In the genomic region with DNA sequence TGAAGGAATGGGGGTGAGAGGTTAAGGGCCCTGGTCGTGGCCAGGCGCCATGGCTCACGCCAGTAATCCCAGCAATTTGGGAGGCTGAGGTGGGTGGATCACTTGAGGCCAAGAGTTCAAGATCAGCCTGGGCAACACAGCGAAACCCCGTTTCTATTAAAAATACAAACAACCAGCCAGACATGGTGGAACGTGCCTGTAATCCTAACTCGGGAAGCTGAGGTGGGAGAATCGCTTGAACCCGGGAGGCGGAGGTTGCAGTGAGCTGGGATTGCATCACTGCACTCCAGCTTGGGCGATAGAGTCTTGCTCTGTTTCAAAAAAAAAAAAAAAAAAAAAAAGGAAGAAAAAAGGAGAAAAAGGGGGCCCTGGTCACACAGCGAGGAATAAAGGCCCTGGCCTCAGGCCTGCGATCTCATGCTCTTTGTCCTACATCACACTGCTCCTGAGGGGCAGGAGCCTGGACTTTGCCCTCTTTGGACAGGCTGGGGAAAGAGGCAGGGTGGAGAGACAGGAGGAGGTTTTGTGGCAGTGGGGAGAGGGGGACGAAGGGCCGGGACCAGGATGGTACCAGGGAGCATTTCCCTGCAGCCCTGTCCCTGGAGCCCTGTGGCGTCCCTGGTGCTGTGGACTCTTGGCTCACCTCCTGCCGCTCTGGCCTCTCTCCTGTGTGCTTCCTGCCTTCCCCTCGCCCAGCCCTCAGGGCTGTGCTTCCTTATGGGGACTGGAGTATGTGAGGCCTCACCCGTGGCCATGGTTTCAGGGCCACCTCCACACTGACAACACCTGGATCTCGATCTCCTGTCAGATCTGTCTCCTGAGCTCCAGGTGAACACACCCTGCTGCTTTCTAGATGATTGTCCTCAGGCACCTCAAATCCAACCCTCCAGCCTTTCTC, we compare ENCODE assay signal across 13 cellular contexts. TPM values are rescaled to one million over a fixed set of nuclear protein-coding genes. Genes with fewer than 3 reads are reported as not detected.
DNase-seq lines count a peak whose midpoint lies in the region; ATAC-seq and TF ChIP-seq lines count a peak whose summit lies in the region.
"Had no signal": no experiment of that assay in that cellular context is flagged by ENCODE, and none has a peak within 500 bp of the region (broad histone marks: within the 10 kb centered on the region; RNA-seq: fewer than 3 reads in every experiment).

No MANE protein-coding gene starts in this region.

- H2BK12ac ChIP-seq in trophoblast cell (ENCODE audit: low read length), result no peak overlapping the region

- H3K9ac ChIP-seq in DND-41 (ENCODE audit: low read depth, low read length) (no peak overlapping the region), trophoblast cell (ENCODE audit: low read length) (no peak overlapping the region)
- H3K9ac ChIP-seq: parathyroid adenoma had no signal

- no peak overlapping the region for H3K4ac ChIP-seq in trophoblast cell (ENCODE audit: low read depth, low read length)

- 71 to 79% methylated on average over 20 of the region's 20 CpGs for WGBS in heart right ventricle, 2 donors
- WGBS in trophoblast cell (ENCODE audit: extremely low coverage, insufficient coverage, insufficient read length), result no CpG with 5 or more reads among the region's 20 CpGs

- in situ Hi-C loops in Panc1 (cut with HindIII; ENCODE audit: low pct_unique_long_range_greater_than_20kb, low sequenced_read_pairs), result no loop called here

- H2AFZ ChIP-seq in DND-41 (ENCODE audit: low read depth, low read length), result no peak overlapping the region
- H2AFZ ChIP-seq in trophoblast cell (ENCODE audit: insufficient read depth, low read length, poor library complexity), result no peak overlapping the region
- H2AFZ ChIP-seq: parathyroid adenoma had no signal

- H3K27ac ChIP-seq in DND-41 (ENCODE audit: low read length), result no peak overlapping the region
- no peak overlapping the region for H3K27ac ChIP-seq in Panc1 (ENCODE audit: low read length)
- peak overlapping the region in 7 of 10 donors; percentile 22 to 94 (median 49) for H3K27ac ChIP-seq in heart right ventricle
- H3K27ac ChIP-seq in trophoblast cell (ENCODE audit: low read depth, low read length), result no peak overlapping the region
- H3K27ac ChIP-seq: parathyroid adenoma had no signal

- H3K27me3 ChIP-seq in DND-41 (ENCODE audit: insufficient read depth, low read length, poor library complexity) (no peaks in the 10 kb centered on the region), Panc1 (ENCODE audit: control insufficient read depth, insufficient read depth, low read length) (no peaks in the 10 kb centered on the region), heart right ventricle (no peaks in the 10 kb centered on the region), trophoblast cell (ENCODE audit: insufficient read depth, low read length) (no peaks in the 10 kb centered on the region)

- H3K36me3 ChIP-seq in DND-41 (ENCODE audit: insufficient read depth, low read length) (0 out of 2 replicates have a peak, but pooled peaks cover 2% of the 10 kb centered on the region), Panc1 (ENCODE audit: control insufficient read depth, insufficient read depth, low read length) (no peaks in the 10 kb centered on the region), heart right ventricle (no peaks in the 10 kb centered on the region), trophoblast cell (ENCODE audit: control insufficient read depth in 1 of 2, insufficient read depth in 2 of 2, low read length in 2 of 2) (peaks cover 0 to 2% of the 10 kb centered on the region in 2 experiments)

- TF ChIP-seq CTCF in DND-41 (IDR thresholded peaks at IDR 0.05; ENCODE audit: borderline replicate concordance, extremely low read depth, low read length, poor library complexity, severe bottlenecking) (no peak), Panc1 (IDR thresholded peaks at IDR 0.05) (no peak), heart right ventricle (IDR thresholded peaks at IDR 0.05) (no peak)

- H3K23ac ChIP-seq in trophoblast cell (ENCODE audit: low read length), result no peak overlapping the region

- H3K4me1 ChIP-seq in DND-41 (ENCODE audit: insufficient read depth, low read length), result no peaks in the 10 kb centered on the region
- no peaks in the 10 kb centered on the region for H3K4me1 ChIP-seq in Panc1 (ENCODE audit: control insufficient read depth, insufficient read depth, low read length)
- peaks cover 0 to 60% (median 5%) of the 10 kb centered on the region in 9 donors for H3K4me1 ChIP-seq in heart right ventricle
- H3K4me1 ChIP-seq in trophoblast cell (ENCODE audit: control insufficient read depth in 1 of 2, insufficient read depth in 2 of 2, low read length in 2 of 2), result peaks cover 6 to 10% of the 10 kb centered on the region in 2 experiments
- H3K4me1 ChIP-seq: parathyroid adenoma had no signal

- H3K4me2 ChIP-seq in DND-41 (ENCODE audit: insufficient read depth, low read length) (no peak overlapping the region), trophoblast cell (ENCODE audit: low read length) (no peak overlapping the region)

- H3K79me1 ChIP-seq in trophoblast cell (ENCODE audit: low read length), result no peaks in the 10 kb centered on the region

- DNase-seq in DND-41, result no peak
- DNase-seq in Panc1 (ENCODE audit: low read depth, low spot score), result no peak
- no peak for DNase-seq in heart right ventricle
- DNase-seq in trophoblast cell, result peak; percentile 85 to 91
- DNase-seq in NCI-H2227 treated with DMSO at 0.1 percent for 48 hours (lab: John Stamatoyannopoulos, UW), result no peak
- DNase-seq in stimulated activated CD4-positive, alpha-beta T cell treated with anti-CD3 and anti-CD28 coated beads, Interleukin-4, amount 100 ng/mL, for 4 hours, result no peak
- no peak for DNase-seq in amygdala (lab: John Stamatoyannopoulos, UW)
- DNase-seq: activated CD8-positive, alpha-beta memory T cell treated with anti-CD3 and anti-CD28 coated beads, Interleukin-2, amount 10 ng/mL, durations not matched to agents 7 days and 5 days; CD4-positive, alpha-beta memory T cell; hippocampal formation; NCI-H1417 had no signal

- H3K4me3 ChIP-seq in DND-41 (ENCODE audit: low read depth in 1 of 2, low read length in 2 of 2) (no peak overlapping the region), Panc1 (ENCODE audit: low read depth in 2 of 2, low read length in 2 of 2) (no peak overlapping the region), heart right ventricle (no peak overlapping the region), trophoblast cell (ENCODE audit: low read depth, low read length) (no peak overlapping the region)

- no peaks in the 10 kb centered on the region for H3K79me2 ChIP-seq in DND-41 (ENCODE audit: insufficient read depth, low read length)
- no peaks in the 10 kb centered on the region for H3K79me2 ChIP-seq in trophoblast cell (ENCODE audit: control insufficient read depth, insufficient read depth, low read length, poor library complexity)
- H3K79me2 ChIP-seq: parathyroid adenoma had no signal

- intact Hi-C loops in Panc1 (cut with micrococcal nuclease; ENCODE audit: unreplicated experiment) (no loop called here), heart right ventricle (cut with DNase I) (no loop called here)

- no peak overlapping the region for H3K18ac ChIP-seq in trophoblast cell (ENCODE audit: low read length)

- H2BK120ac ChIP-seq in trophoblast cell (ENCODE audit: insufficient read depth, low read length, poor library complexity), result no peak overlapping the region

- CTCF ChIA-PET in Panc1 (lab: Charles Lee), result interaction anchor here (0.6 kb wide), 1 partner anchor 14 kb away, joined by 7 read pairs; no protein-coding TSS in a partner anchor

- POLR2A ChIA-PET in Panc1 (lab: Charles Lee), result no interaction called here

- no TSS peak for BruUV-seq in Panc1 (replicated peaks; lab: Mats Ljungman, UMichigan)

- H4K8ac ChIP-seq in trophoblast cell (ENCODE audit: low read depth, low read length), result no peak overlapping the region

- H3K9me3 ChIP-seq in DND-41 (ENCODE audit: insufficient read depth, low read length, severe bottlenecking) (no peaks in the 10 kb centered on the region), Panc1 (ENCODE audit: control insufficient read depth, insufficient read depth, low read depth, low read length) (no peaks in the 10 kb centered on the region), heart right ventricle (no peaks in the 10 kb centered on the region), trophoblast cell (ENCODE audit: insufficient read depth, low read depth, low read length) (no peaks in the 10 kb centered on the region)

- no peak overlapping the region for H2BK5ac ChIP-seq in trophoblast cell (ENCODE audit: low read depth, low read length, poor library complexity)

- no peak overlapping the region for H3K14ac ChIP-seq in trophoblast cell (ENCODE audit: low read length)

- peak; percentile 39; the same call in 1 of the 3 replicates for ATAC-seq in DND-41 (ENCODE audit: insufficient read depth, low read depth)
- peak; percentile 70 for ATAC-seq in Panc1
- ATAC-seq in heart right ventricle, result peak; percentile 32 to 72 (median 56)
- ATAC-seq in GM18502 (IDR thresholded peaks at IDR 0.05; ENCODE audit: poor library complexity, unreplicated experiment), result no peak
- ATAC-seq: activated CD8-positive, alpha-beta memory T cell treated with anti-CD3 and anti-CD28 coated beads, Interleukin-2, amount 10 ng/mL, durations not matched to agents 7 days and 5 days had no signal

- H4K12ac ChIP-seq in trophoblast cell (ENCODE audit: low read depth, low read length), result no peak overlapping the region

- no peak overlapping the region for H2AK5ac ChIP-seq in trophoblast cell (ENCODE audit: low read length)

- no peaks in the 10 kb centered on the region for H4K20me1 ChIP-seq in DND-41 (ENCODE audit: insufficient read depth, low read length)

- H4K91ac ChIP-seq in trophoblast cell (ENCODE audit: low read depth, low read length), result no peak overlapping the region

RNA-seq across cellular contexts. Expression of gene SLC25A19, which starts 19.7 kb away (rescaled TPM):
- total RNA-seq in Panc1 (2021; ENCODE audit: unreplicated experiment) (29.0 TPM), heart right ventricle (10 to 100 TPM in 6 of 10 donors, 1 to 10 TPM in 4; 6.8 to 19.2 (median 11.3) TPM)
- 18.9 TPM for polyA plus RNA-seq in Panc1 (2012; ENCODE audit: insufficient read length)
- 10 to 100 TPM; 19.7 to 23.2 TPM for polyA plus RNA-seq in heart right ventricle
- polyA plus RNA-seq in trophoblast cell (2013), result 8.9 and 10.2 TPM in 2 replicates

RNA-seq across cellular contexts. Expression of gene MIF4GD, which starts 38.0 kb away (rescaled TPM):
- total RNA-seq in Panc1 (2021; ENCODE audit: unreplicated experiment), result 34.4 TPM
- 40.5 TPM for polyA plus RNA-seq in Panc1 (2012; ENCODE audit: insufficient read length)
- total RNA-seq in heart right ventricle, result 10 to 100 TPM; 12.6 to 21.0 (median 15.6) TPM
- polyA plus RNA-seq in heart right ventricle, result 10 to 100 TPM in 1 of 2 donors, 1 to 10 TPM in 1; 7.5 to 27.7 TPM
- polyA plus RNA-seq in trophoblast cell (2013), result 8.8 and 8.9 TPM in 2 replicates

RNA-seq across cellular contexts. Expression of gene MRPS7, which starts 47.3 kb away (rescaled TPM):
- total RNA-seq in Panc1 (2021; ENCODE audit: unreplicated experiment) (85.0 TPM), heart right ventricle (100 to 1,000 TPM; 124 to 179 (median 151) TPM)
- 78.8 TPM for polyA plus RNA-seq in Panc1 (2012; ENCODE audit: insufficient read length)
- polyA plus RNA-seq in heart right ventricle, result 100 to 1,000 TPM in 1 of 2 donors, 10 to 100 TPM in 1; 98.9 to 118 TPM
- 44.9 and 45.1 TPM in 2 replicates for polyA plus RNA-seq in trophoblast cell (2013)

RNA-seq across cellular contexts. Expression of gene GGA3, which starts 47.6 kb away (rescaled TPM):
- 61.6 TPM for total RNA-seq in Panc1 (2021; ENCODE audit: unreplicated experiment)
- polyA plus RNA-seq in Panc1 (2012; ENCODE audit: insufficient read length), result 52.5 TPM
- 10 to 100 TPM; 16.0 to 30.2 (median 21.7) TPM for total RNA-seq in heart right ventricle
- 10 to 100 TPM; 13.1 to 20.3 TPM for polyA plus RNA-seq in heart right ventricle
- polyA plus RNA-seq in trophoblast cell (2013), result 29.6 and 29.8 TPM in 2 replicates

Comparison
In these comparisons a context has a peak if more than half of its experiments do, and no peak if none do; other contexts are left out.
1. DNase-seq: peak in trophoblast cell (2 of 2); none in DND-41 (single experiment), Panc1 (single experiment), heart right ventricle (0 of 2), NCI-H2227 treated with DMSO at 0.1 percent for 48 hours (single experiment), stimulated activated CD4-positive, alpha-beta T cell treated with anti-CD3 and anti-CD28 coated beads, Interleukin-4, amount 100 ng/mL, for 4 hours (0 of 2) and amygdala (0 of 56).
2. H3K27ac ChIP-seq: peak in heart right ventricle (7 of 10); none in DND-41 (single experiment), Panc1 (single experiment) and trophoblast cell (single experiment).